Comparison of ENCODE assay signal across 20 cellular contexts in the genomic region with DNA sequence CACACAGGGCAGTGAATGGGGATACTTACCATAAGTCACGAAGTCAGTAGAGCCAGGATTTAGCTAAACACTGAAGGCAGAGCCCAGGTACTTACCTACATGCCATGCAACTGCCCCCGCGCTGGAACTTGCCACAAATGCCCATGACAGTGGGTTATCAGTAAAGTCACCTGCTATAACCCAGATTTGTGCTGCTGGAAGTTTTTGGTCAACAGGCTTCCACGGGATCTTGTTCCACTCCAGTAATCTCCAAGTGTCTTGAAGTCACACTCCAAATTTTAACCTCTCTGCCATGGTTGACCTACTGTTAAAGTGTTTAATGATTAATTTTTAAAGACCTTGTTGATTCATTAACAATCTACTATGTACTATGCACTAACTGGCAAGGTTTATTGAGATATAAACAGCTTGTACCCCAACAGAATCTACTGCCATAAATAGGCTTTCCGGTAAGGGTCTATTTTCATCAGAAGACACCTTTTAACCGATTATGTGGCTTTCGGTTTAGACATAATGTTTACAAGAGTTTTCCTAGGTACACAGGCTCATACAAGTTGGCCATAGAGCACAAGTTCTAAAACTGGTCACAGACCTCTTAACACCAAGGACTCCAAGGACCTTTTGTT. TPM values are rescaled to one million over a fixed set of nuclear protein-coding genes. Genes with fewer than 3 reads are reported as not detected.
DNase-seq lines count a peak whose midpoint lies in the region; ATAC-seq, FAIRE-seq and TF ChIP-seq lines count a peak whose summit lies in the region.
"Had no signal": no experiment of that assay in that cellular context is flagged by ENCODE, and none has a peak within 500 bp of the region (broad histone marks: within the 10 kb centered on the region; RNA-seq: fewer than 3 reads in every experiment).

No MANE protein-coding gene starts in this region.

- H2BK5ac ChIP-seq in mesenchymal stem cell (ENCODE audit: low read depth, low read length, poor library complexity, severe bottlenecking) = no peak overlapping the region

- H3K9me3 Mint-ChIP-seq in activated naive CD4-positive, alpha-beta T cell treated with anti-CD3 and anti-CD28 coated beads for 36 hours = no peaks in the 10 kb centered on the region
- H3K9me3 Mint-ChIP-seq: CD4-positive, CD25-positive, alpha-beta regulatory T cell; memory B cell; nephron progenitor cell; stimulated activated memory B cell treated with anti-CD40 and anti-IgM and Interleukin-4, amounts not matched to agents 10 μg/mL and 1 μg/mL and 100 μg/mL, for 72 hours had no signal

- no peak overlapping the region for H3K23ac ChIP-seq in mesenchymal stem cell (ENCODE audit: low read length in 2 of 2)

- H3K9ac ChIP-seq in duodenal mucosa (ENCODE audit: low read depth in 1 of 2, low read length in 2 of 2) (no peak overlapping the region), mesenchymal stem cell (ENCODE audit: low read length) (peak overlapping the region; percentile 75)

- H3K4me1 ChIP-seq in A549 = peaks cover 67% of the 10 kb centered on the region
- H3K4me1 ChIP-seq in duodenal mucosa (ENCODE audit: control insufficient read depth in 1 of 2, insufficient read depth in 2 of 2, low read length in 2 of 2) = peaks cover 18 to 23% of the 10 kb centered on the region in 2 donors
- peaks cover 16% of the 10 kb centered on the region for H3K4me1 ChIP-seq in mesenchymal stem cell (ENCODE audit: control insufficient read depth, insufficient read depth, low read depth, low read length)

- no peak for TF ChIP-seq POLR2A in A549 (IDR thresholded peaks at IDR 0.05; ENCODE audit: low read length)

- peak overlapping the region; percentile 85 to 92 for H3K27ac ChIP-seq in A549
- no peak overlapping the region for H3K27ac ChIP-seq in duodenal mucosa (ENCODE audit: low read depth, low read length)
- peak overlapping the region; percentile 55 for H3K27ac ChIP-seq in mesenchymal stem cell (ENCODE audit: low read length, poor library complexity, severe bottlenecking)
- H3K27ac ChIP-seq: colonic mucosa had no signal

- no peak overlapping the region for H3K4me3 Mint-ChIP-seq in activated naive CD4-positive, alpha-beta T cell treated with anti-CD3 and anti-CD28 coated beads for 36 hours
- H3K4me3 Mint-ChIP-seq: activated CD8-positive, alpha-beta memory T cell treated with anti-CD3 and anti-CD28 coated beads, Interleukin-2, amount 10 ng/mL, durations not matched to agents 7 days and 5 days; memory B cell; nephron progenitor cell; stimulated activated memory B cell treated with anti-CD40 and anti-IgM and Interleukin-4, amounts not matched to agents 10 μg/mL and 1 μg/mL and 100 μg/mL, for 72 hours had no signal

- intact Hi-C loops in Right ventricle myocardium inferior (cut with DNase I) (no loop called here), left ventricle myocardium superior (cut with micrococcal nuclease) (no loop called here)
- intact Hi-C loops in activated naive CD4-positive, alpha-beta T cell treated with anti-CD3 and anti-CD28 coated beads for 36 hours (cut with micrococcal nuclease) = no loop called here

- TF ChIP-seq RAD21 in A549 (conservative IDR thresholded peaks at IDR 0.05 in 1 of 2, IDR thresholded peaks at IDR 0.05 in 1 of 2) = no peak

- no peak overlapping the region for H2BK120ac ChIP-seq in mesenchymal stem cell (ENCODE audit: low read depth, low read length)

- peak in 1 of 2 experiments; percentile 2; a peak in 2 of 6 replicates for ATAC-seq in A549
- ATAC-seq in Right ventricle myocardium inferior = no peak
- no peak for ATAC-seq in left ventricle myocardium superior
- ATAC-seq: activated CD8-positive, alpha-beta memory T cell treated with anti-CD3 and anti-CD28 coated beads, Interleukin-2, amount 10 ng/mL, durations not matched to agents 7 days and 5 days; stimulated activated memory B cell treated with anti-CD40 and anti-IgM and Interleukin-4, amounts not matched to agents 10 μg/mL and 1 μg/mL and 100 μg/mL, for 72 hours had no signal

- H2AK5ac ChIP-seq in mesenchymal stem cell (ENCODE audit: low read length, severe bottlenecking) = no peak overlapping the region

- POLR2A ChIA-PET in A549 (lab: Yijun Ruan, JAX) = interaction anchor here (0.6 to 0.9 kb wide), 2 partner anchors 11 to 14 kb away, joined by 3 to 4 read pairs; no protein-coding TSS in a partner anchor

- DNase-seq in A549 (ENCODE audit: low read depth in 1 of 2, low spot score in 1 of 2) (no peak), OCI-M1 (lab: John Stamatoyannopoulos, UW) (peak; percentile 15), mesenchymal stem cell (no peak), Right ventricle myocardium inferior (ENCODE audit: missing footprints) (no peak), left ventricle myocardium superior (no peak), amygdala (lab: John Stamatoyannopoulos, UW) (no peak)
- no peak for DNase-seq in activated naive CD4-positive, alpha-beta T cell treated with anti-CD3 and anti-CD28 coated beads for 36 hours
- DNase-seq: activated CD4-positive, CD25-positive, alpha-beta regulatory T cell; activated CD8-positive, alpha-beta memory T cell treated with anti-CD3 and anti-CD28 coated beads, Interleukin-2, amount 10 ng/mL, durations not matched to agents 7 days and 5 days; activated effector memory CD4-positive, alpha-beta T cell treated with anti-CD3 and anti-CD28 coated beads, Interleukin-2, amount 50 U/mL, for 16 hours; CD4-positive, CD25-positive, alpha-beta regulatory T cell; NCI-H1436 treated with DMSO at 0.1 percent for 48 hours; NCI-H2227 treated with DMSO at 0.1 percent for 48 hours; nephron progenitor cell; SHP77 treated with DMSO at 0.1 percent for 48 hours had no signal

- peaks cover 3% of the 10 kb centered on the region for H3K36me3 Mint-ChIP-seq in activated naive CD4-positive, alpha-beta T cell treated with anti-CD3 and anti-CD28 coated beads for 36 hours (ENCODE audit: low read depth)
- H3K36me3 Mint-ChIP-seq: activated CD8-positive, alpha-beta memory T cell treated with anti-CD3 and anti-CD28 coated beads, Interleukin-2, amount 10 ng/mL, durations not matched to agents 7 days and 5 days had no signal

- H3K36me3 ChIP-seq in duodenal mucosa (ENCODE audit: control insufficient read depth in 1 of 2, insufficient read depth in 2 of 2, low read length in 2 of 2) (no peaks in the 10 kb centered on the region), mesenchymal stem cell (ENCODE audit: control insufficient read depth in 1 of 2, insufficient read depth in 2 of 2, low read depth in 1 of 2, low read length in 2 of 2) (no peaks in the 10 kb centered on the region)
- H3K36me3 ChIP-seq: colonic mucosa had no signal

- H3K27me3 ChIP-seq in duodenal mucosa (ENCODE audit: control insufficient read depth in 1 of 2, insufficient read depth in 2 of 2, low read length in 2 of 2) (no peaks in the 10 kb centered on the region), mesenchymal stem cell (ENCODE audit: control insufficient read depth in 1 of 2, insufficient read depth in 1 of 2, low read length in 2 of 2) (no peaks in the 10 kb centered on the region)
- H3K27me3 ChIP-seq: colonic mucosa had no signal

- no peaks in the 10 kb centered on the region for H3K27me3 Mint-ChIP-seq in activated naive CD4-positive, alpha-beta T cell treated with anti-CD3 and anti-CD28 coated beads for 36 hours (ENCODE audit: low read depth)
- H3K27me3 Mint-ChIP-seq: activated CD8-positive, alpha-beta memory T cell treated with anti-CD3 and anti-CD28 coated beads, Interleukin-2, amount 10 ng/mL, durations not matched to agents 7 days and 5 days; CD4-positive, CD25-positive, alpha-beta regulatory T cell; memory B cell; stimulated activated memory B cell treated with anti-CD40 and anti-IgM and Interleukin-4, amounts not matched to agents 10 μg/mL and 1 μg/mL and 100 μg/mL, for 72 hours had no signal

- H2BK15ac ChIP-seq in mesenchymal stem cell (ENCODE audit: low read depth, poor library complexity, severe bottlenecking) = no peak overlapping the region

- no peak for TF ChIP-seq EP300 in A549 (IDR thresholded peaks at IDR 0.05)

- no peaks in the 10 kb centered on the region for H3K4me1 Mint-ChIP-seq in activated naive CD4-positive, alpha-beta T cell treated with anti-CD3 and anti-CD28 coated beads for 36 hours (ENCODE audit: low read depth)
- H3K4me1 Mint-ChIP-seq: CD4-positive, CD25-positive, alpha-beta regulatory T cell; memory B cell; nephron progenitor cell had no signal

- H4K8ac ChIP-seq in mesenchymal stem cell (ENCODE audit: low read length) = no peak overlapping the region

- H3K18ac ChIP-seq in mesenchymal stem cell (ENCODE audit: low read depth in 1 of 2, low read length in 2 of 2) = no peak overlapping the region

- no peak overlapping the region for H2AFZ ChIP-seq in mesenchymal stem cell (ENCODE audit: low read depth, low read length)

- H2BK12ac ChIP-seq in mesenchymal stem cell (ENCODE audit: low read length in 2 of 2) = no peak overlapping the region

- H3K4me2 ChIP-seq in A549 (peak overlapping the region; percentile 75), mesenchymal stem cell (ENCODE audit: low read length, poor library complexity, severe bottlenecking) (peak overlapping the region; percentile 48)

- 24% methylated on average over 7 of the region's 7 CpGs for WGBS in A549 (ENCODE audit: missing lambda C conversion rate)
- 96% methylated on average over 6 of the region's 7 CpGs for WGBS in mesenchymal stem cell

- no peak overlapping the region for H3K4ac ChIP-seq in mesenchymal stem cell (ENCODE audit: low read depth in 1 of 2, low read length in 2 of 2)

- H3K9me3 ChIP-seq in A549 = 0 out of 3 replicates have a peak, but pooled peaks cover 3% of the 10 kb centered on the region
- H3K9me3 ChIP-seq in duodenal mucosa (ENCODE audit: control insufficient read depth in 1 of 2, low read length in 2 of 2) = no peaks in the 10 kb centered on the region
- no peaks in the 10 kb centered on the region for H3K9me3 ChIP-seq in mesenchymal stem cell (ENCODE audit: control insufficient read depth, low read length)
- H3K9me3 ChIP-seq: colonic mucosa had no signal

- no peak for TF ChIP-seq CTCF in A549 (IDR thresholded peaks at IDR 0.05)

- H3K4me3 ChIP-seq in A549 (peak overlapping the region; percentile 1; the same call in 1 of the 3 replicates), duodenal mucosa (ENCODE audit: low read depth in 1 of 2, low read length in 2 of 2) (peak overlapping the region; percentile 12 to 65), mesenchymal stem cell (ENCODE audit: insufficient read depth in 1 of 2, low read depth in 1 of 2, low read length in 2 of 2) (peak overlapping the region in 1 of 2 experiments; percentile 69)
- H3K4me3 ChIP-seq: colonic mucosa had no signal

- no peaks in the 10 kb centered on the region for H3K79me1 ChIP-seq in mesenchymal stem cell (replicated peaks; ENCODE audit: low read length, poor library complexity, severe bottlenecking)

- no peak overlapping the region for H3K14ac ChIP-seq in mesenchymal stem cell (ENCODE audit: low read length in 2 of 2)

- no peak for FAIRE-seq in A549 (lab: Jason Lieb, UNC)

- no peak overlapping the region for H3K27ac Mint-ChIP-seq in activated naive CD4-positive, alpha-beta T cell treated with anti-CD3 and anti-CD28 coated beads for 36 hours
- H3K27ac Mint-ChIP-seq: activated CD8-positive, alpha-beta memory T cell treated with anti-CD3 and anti-CD28 coated beads, Interleukin-2, amount 10 ng/mL, durations not matched to agents 7 days and 5 days; CD4-positive, CD25-positive, alpha-beta regulatory T cell; memory B cell; stimulated activated memory B cell treated with anti-CD40 and anti-IgM and Interleukin-4, amounts not matched to agents 10 μg/mL and 1 μg/mL and 100 μg/mL, for 72 hours had no signal

- CTCF ChIA-PET in A549 (lab: Yijun Ruan, JAX) = interaction anchor here (0.7 to 2.9 kb wide), 5 partner anchors 9 to 68 kb away, joined by 3 to 11 read pairs (median 6); no protein-coding TSS in a partner anchor
- CTCF ChIA-PET in activated naive CD4-positive, alpha-beta T cell treated with anti-CD3 and anti-CD28 coated beads for 36 hours (lab: Charles Lee) = no interaction called here

- H4K91ac ChIP-seq in mesenchymal stem cell (ENCODE audit: low read length) = no peak overlapping the region

RNA-seq across cellular contexts. Expression of gene SLC5A11, which starts 6.3 kb away (rescaled TPM):
- polyA plus RNA-seq in A549 (2011; rRNA removed) (0.43 and 1.3 TPM in 2 replicates), A549 (2017; fragmentation: RNase III; extraction: RNeasy Plus Mini Kit Qiagen cat#74134 plus additional on column Dnase treatment) (0.30 to 0.40 TPM (median 0.38 TPM) in 3 replicates)
- polyA plus RNA-seq in A549 (2012; cell fraction: cytosol; rRNA removed) = 0.24 and 0.58 TPM in 2 replicates
- polyA plus RNA-seq in A549 (2012; cell fraction: nucleus; rRNA removed) = 1.2 and 1.8 TPM in 2 replicates
- polyA minus RNA-seq in A549 (2011; rRNA and poly(A)+ RNA removed) = 1.9 and 2.6 TPM in 2 replicates
- 0.03 TPM for polyA plus RNA-seq in mesenchymal stem cell (2013, experiment 1 of 2)
- not detected for polyA plus RNA-seq in mesenchymal stem cell (2013, experiment 2 of 2)
- total RNA-seq in Right ventricle myocardium inferior (not detected), left ventricle myocardium superior (not detected)
- not detected for total RNA-seq in activated naive CD4-positive, alpha-beta T cell treated with anti-CD3 and anti-CD28 coated beads for 36 hours
- total RNA-seq: activated CD8-positive, alpha-beta memory T cell treated with anti-CD3 and anti-CD28 coated beads, Interleukin-2, amount 10 ng/mL, durations not matched to agents 7 days and 5 days; CD4-positive, CD25-positive, alpha-beta regulatory T cell; pulmonary artery endothelial cell had no signal
- polyA plus RNA-seq: CD4-positive, CD25-positive, alpha-beta regulatory T cell had no signal
